Comparison of ENCODE assay signal across 8 cellular contexts in the genomic region with DNA sequence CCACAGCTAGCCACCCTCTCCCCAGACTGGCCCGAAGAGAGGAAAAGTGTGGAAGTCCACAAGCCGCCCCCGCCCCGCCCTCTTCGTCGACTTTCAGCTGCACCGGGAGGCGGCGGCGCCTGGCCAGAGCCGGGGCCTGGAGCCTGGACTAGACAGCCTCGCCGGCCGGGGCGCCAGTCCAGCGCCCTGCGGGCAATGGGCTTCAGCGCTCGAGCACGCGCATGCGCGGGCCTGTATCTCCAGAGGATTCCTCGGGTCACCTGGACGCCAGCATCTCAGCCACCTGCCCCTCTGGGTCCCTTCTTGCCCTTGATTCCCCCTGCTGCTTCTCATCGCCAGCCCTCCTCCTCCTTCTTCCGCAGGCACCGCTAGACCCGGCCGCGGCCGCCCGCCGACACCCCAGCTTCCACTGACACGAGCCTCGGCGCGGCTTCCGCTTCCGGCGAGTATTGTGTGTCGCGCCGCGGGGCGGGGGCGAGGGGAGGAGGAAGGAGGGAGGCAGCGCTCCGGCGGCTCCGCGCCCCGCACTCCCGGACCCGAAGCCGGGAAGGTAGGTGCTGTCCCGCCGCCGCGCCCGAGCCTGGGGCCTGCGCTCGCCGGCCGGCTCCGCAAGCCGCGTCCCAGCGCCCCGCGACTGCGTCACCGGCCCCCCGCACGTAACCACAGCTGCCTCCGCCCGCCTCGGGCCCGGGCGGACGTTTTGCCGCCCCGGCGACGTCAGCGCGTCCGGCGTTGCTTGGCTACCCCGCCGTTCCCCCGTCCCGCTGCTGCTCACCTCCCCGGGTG. TPM values are rescaled to one million over a fixed set of nuclear protein-coding genes. Genes with fewer than 3 reads are reported as not detected.
DNase-seq lines count a peak whose midpoint lies in the region; ATAC-seq lines count a peak whose summit lies in the region.

A gene (plus strand): TSS at position 482 of the 786 bp plus-strand sequence. CDS start 2,391 bp downstream, outside the sequence.

- H3K9me3 Mint-ChIP-seq in CD8-positive, alpha-beta memory T cell, result no peaks in the 10 kb centered on the region

- peaks cover 22% of the 10 kb centered on the region for H3K36me3 ChIP-seq in CD8-positive, alpha-beta memory T cell (ENCODE audit: insufficient read depth, low read length)

- peaks cover 0 to 11% of the 10 kb centered on the region in 2 donors for H3K27me3 Mint-ChIP-seq in CD8-positive, alpha-beta memory T cell

- peaks cover 4 to 56% (median 14%) of the 10 kb centered on the region in 3 donors for H3K36me3 Mint-ChIP-seq in CD8-positive, alpha-beta memory T cell

- H3K4me1 ChIP-seq in CD8-positive, alpha-beta memory T cell (ENCODE audit: insufficient read depth, low read length), result peaks cover 46% of the 10 kb centered on the region

- H3K4me3 Mint-ChIP-seq in CD8-positive, alpha-beta memory T cell, result peak within 1 kb of the TSS; percentile 88 to 99 (median 97)

- H3K27ac Mint-ChIP-seq in CD8-positive, alpha-beta memory T cell, result peak within 1 kb of the TSS; percentile 99 to 100 (median 100)

- peak within 1 kb of the TSS; percentile 97 for H3K4me3 ChIP-seq in CD8-positive, alpha-beta memory T cell (ENCODE audit: low read length)

- peak within 1 kb of the TSS; percentile 98 for H3K27ac ChIP-seq in CD8-positive, alpha-beta memory T cell (ENCODE audit: low read depth, low read length)

- H3K9me3 ChIP-seq in CD8-positive, alpha-beta memory T cell (ENCODE audit: low read length), result no peaks in the 10 kb centered on the region

- peak; percentile 59 for ATAC-seq in GM19467 (IDR thresholded peaks at IDR 0.05; ENCODE audit: unreplicated experiment)

- DNase-seq in CD8-positive, alpha-beta memory T cell, result peak; percentile 85 to 94 (median 93)
- DNase-seq in HPDE6-E6E7 (ENCODE audit: extremely low spot score), result peak; percentile 88
- peak; percentile 64 to 80 for DNase-seq in NOMO-1 (lab: John Stamatoyannopoulos, UW; ENCODE audit: unreplicated experiment in 2 of 2)
- peak; percentile 96 for DNase-seq in activated CD8-positive, alpha-beta memory T cell treated with anti-CD3 and anti-CD28 coated beads for 24 hours
- peak; percentile 85 for DNase-seq in effector CD4-positive, alpha-beta T cell
- peak; percentile 82 to 84 for DNase-seq in lung microvascular endothelial cell (ENCODE audit: low read depth in 2 of 2)
- peak; percentile 73 to 82 (median 80) for DNase-seq in stimulated activated CD4-positive, alpha-beta T cell treated with anti-CD3 and anti-CD28 coated beads, TNF-alpha, amount 100 ng/mL, for 4 hours (ENCODE audit: low read depth in 3 of 3)

- H3K4me1 Mint-ChIP-seq in CD8-positive, alpha-beta memory T cell, result peaks cover 58 to 66% (median 62%) of the 10 kb centered on the region in 3 donors

- H3K27me3 ChIP-seq in CD8-positive, alpha-beta memory T cell (ENCODE audit: insufficient read depth, low read length, poor library complexity, severe bottlenecking), result no peaks in the 10 kb centered on the region

- CTCF ChIA-PET in CD8-positive, alpha-beta memory T cell (lab: Charles Lee), result interaction anchor here (1.0 to 2.6 kb wide), 5 partner anchors 10 to 107 kb away, joined by 3 to 11 read pairs (median 5); no protein-coding TSS in a partner anchor

- POLR2A ChIA-PET in CD8-positive, alpha-beta memory T cell (lab: Charles Lee), result interaction anchor here (0.7 to 2.3 kb wide), 11 partner anchors 12 to 608 kb away, joined by 3 to 24 read pairs (median 5); a partner anchor contains a TSS

RNA-seq across cellular contexts. Expression of the gene that starts here (rescaled TPM):
- 10 to 100 TPM; 19.9 to 21.9 TPM for total RNA-seq in CD8-positive, alpha-beta memory T cell
- polyA plus RNA-seq in CD8-positive, alpha-beta memory T cell, result 12.0 TPM
- total RNA-seq in lung microvascular endothelial cell, result 7.6 and 10.1 TPM in 2 replicates

Comparison
In these comparisons a context has a peak if more than half of its experiments do, and no peak if none do; other contexts are left out.
1. Peak in every context shown above with its lines: DNase-seq, ATAC-seq, H3K4me3 ChIP-seq and H3K27ac ChIP-seq.